Comparison of ENCODE assay signal across 13 cellular contexts in genomic region chr19:38059897-38060296, GRCh38.
A peak's percentile ranks its signal among the peaks of the same experiment; 100 is the strongest.
DNase-seq lines count a peak whose midpoint lies in the region; ATAC-seq and TF ChIP-seq lines count a peak whose summit lies in the region.
"Had no signal": no experiment of that assay in that cellular context is flagged by ENCODE, and none has a peak within 500 bp of the region (broad histone marks: within the 10 kb centered on the region; RNA-seq: fewer than 3 reads in every experiment).

No MANE protein-coding gene starts in this region.

- no peak for TF ChIP-seq CTCF in choroid plexus epithelial cell (conservative IDR thresholded peaks at IDR 0.05; ENCODE audit: low read depth, low read length)
- TF ChIP-seq CTCF in ovary (IDR thresholded peaks at IDR 0.05), result no peak

- peak overlapping the region; percentile 21 for H3K4me3 Mint-ChIP-seq in T-helper 1 cell treated with Interleukin-12 subunit alpha and Interleukin-12 subunit beta and Interleukin-4 antibody, amounts not matched to agents 30 μg/mL and 1 μg/mL, for 36 hours

- H3K4me1 Mint-ChIP-seq in T-helper 1 cell treated with Interleukin-12 subunit alpha and Interleukin-12 subunit beta and Interleukin-4 antibody, amounts not matched to agents 30 μg/mL and 1 μg/mL, for 36 hours (ENCODE audit: low read depth), result peaks cover 17% of the 10 kb centered on the region

- H3K9me3 ChIP-seq in ovary, result no peaks in the 10 kb centered on the region
- H3K9me3 ChIP-seq: tibial artery had no signal

- H3K4me3 ChIP-seq in choroid plexus epithelial cell (ENCODE audit: low read depth, low read length), result no peak overlapping the region
- H3K4me3 ChIP-seq in ovary, result no peak overlapping the region
- H3K4me3 ChIP-seq: tibial artery had no signal

- no peak for TF ChIP-seq EP300 in ovary (IDR thresholded peaks at IDR 0.05)

- intact Hi-C loops in ovary (cut with DNase I), result no loop called here

- peak; percentile 71 for ATAC-seq in stimulated activated naive CD8-positive, alpha-beta T cell treated with anti-CD3 and anti-CD28 coated beads, Interleukin-15, Interleukin-2, amounts not matched to agents 100 U/mL and 50 U/mL, for 24 hours
- ATAC-seq: Panc1 had no signal

- H3K27ac Mint-ChIP-seq in T-helper 1 cell treated with Interleukin-12 subunit alpha and Interleukin-12 subunit beta and Interleukin-4 antibody, amounts not matched to agents 30 μg/mL and 1 μg/mL, for 36 hours, result peak overlapping the region; percentile 79

- no peaks in the 10 kb centered on the region for H3K27me3 Mint-ChIP-seq in T-helper 1 cell treated with Interleukin-12 subunit alpha and Interleukin-12 subunit beta and Interleukin-4 antibody, amounts not matched to agents 30 μg/mL and 1 μg/mL, for 36 hours (ENCODE audit: low read depth)

- no peaks in the 10 kb centered on the region for H3K27me3 ChIP-seq in ovary
- H3K27me3 ChIP-seq: tibial artery had no signal

- WGBS in ovary, 3 donors, result 78 to 89% (median 80%) methylated on average over 7 of the region's 7 CpGs

- DNase-seq in NCI-H2171 treated with DMSO at 0.1 percent for 48 hours (lab: John Stamatoyannopoulos, UW) (peak; percentile 45), NCI-H2171 (lab: John Stamatoyannopoulos, UW) (no peak), choroid plexus epithelial cell (ENCODE audit: low read depth) (peak; percentile 39), HPDE6-E6E7 (ENCODE audit: extremely low spot score) (no peak), iPS-NIHi11 (ENCODE audit: low spot score) (no peak), ovary (no peak)
- DNase-seq in stimulated activated naive CD8-positive, alpha-beta T cell treated with anti-CD3 and anti-CD28 coated beads, Interleukin-15, Interleukin-2, amounts not matched to agents 100 U/mL and 50 U/mL, for 24 hours, result peak; percentile 15
- DNase-seq: activated CD8-positive, alpha-beta memory T cell treated with anti-CD3 and anti-CD28 coated beads for 24 hours; hippocampal formation; KG1; tibial artery had no signal

- TF ChIP-seq POLR2A in ovary (IDR thresholded peaks at IDR 0.05), result no peak

- no peaks in the 10 kb centered on the region for H3K9me3 Mint-ChIP-seq in T-helper 1 cell treated with Interleukin-12 subunit alpha and Interleukin-12 subunit beta and Interleukin-4 antibody, amounts not matched to agents 30 μg/mL and 1 μg/mL, for 36 hours

- no peaks in the 10 kb centered on the region for H3K36me3 Mint-ChIP-seq in T-helper 1 cell treated with Interleukin-12 subunit alpha and Interleukin-12 subunit beta and Interleukin-4 antibody, amounts not matched to agents 30 μg/mL and 1 μg/mL, for 36 hours (ENCODE audit: low read depth)

- no peaks in the 10 kb centered on the region for H3K36me3 ChIP-seq in ovary
- H3K36me3 ChIP-seq: tibial artery had no signal

- peaks cover 5% of the 10 kb centered on the region for H3K4me1 ChIP-seq in ovary (ENCODE audit: insufficient read depth)

- no peak overlapping the region for H3K27ac ChIP-seq in ovary
- H3K27ac ChIP-seq: tibial artery had no signal

Comparison
In these comparisons a context has a peak if more than half of its experiments do, and no peak if none do; other contexts are left out.
1. DNase-seq: peak in NCI-H2171 treated with DMSO at 0.1 percent for 48 hours (single experiment), choroid plexus epithelial cell (single experiment) and stimulated activated naive CD8-positive, alpha-beta T cell treated with anti-CD3 and anti-CD28 coated beads, Interleukin-15, Interleukin-2, amounts not matched to agents 100 U/mL and 50 U/mL, for 24 hours (single experiment); none in NCI-H2171 (single experiment), HPDE6-E6E7 (single experiment), iPS-NIHi11 (single experiment) and ovary (0 of 5).